In genomic region chr9:109113892-109114609, GRCh38 we compare ENCODE assay signal across 13 cellular contexts. TPM values are rescaled to one million over a fixed set of nuclear protein-coding genes. Genes with fewer than 3 reads are reported as not detected.
A peak's percentile ranks its signal among the peaks of the same experiment; 100 is the strongest.
DNase-seq lines count a peak whose midpoint lies in the region; TF ChIP-seq lines count a peak whose summit lies in the region.
"Had no signal": no experiment of that assay in that cellular context is flagged by ENCODE, and none has a peak within 500 bp of the region (broad histone marks: within the 10 kb centered on the region; RNA-seq: fewer than 3 reads in every experiment).

No MANE protein-coding gene starts in this region.

- H2AFZ ChIP-seq in trophoblast cell (ENCODE audit: insufficient read depth, low read length, poor library complexity): no peak overlapping the region

- H3K9me3 ChIP-seq in DOHH2 (ENCODE audit: control insufficient read depth, insufficient read depth, low read length) (no peaks in the 10 kb centered on the region), SK-N-MC (ENCODE audit: low read depth, low read length) (no peaks in the 10 kb centered on the region), trophoblast cell (ENCODE audit: insufficient read depth, low read depth, low read length) (no peaks in the 10 kb centered on the region), BE2C (no peaks in the 10 kb centered on the region)

- no peak overlapping the region for H2BK12ac ChIP-seq in trophoblast cell (ENCODE audit: low read length)

- H4K8ac ChIP-seq in trophoblast cell (ENCODE audit: low read depth, low read length): no peak overlapping the region

- H4K20me1 ChIP-seq in DOHH2 (ENCODE audit: control insufficient read depth, insufficient read depth, low read depth, low read length): peaks cover 46% of the 10 kb centered on the region

- H3K27ac ChIP-seq in DOHH2 (ENCODE audit: low read depth, low read length) (no peak overlapping the region), SK-N-MC (peak overlapping the region; percentile 86), trophoblast cell (ENCODE audit: low read depth, low read length) (no peak overlapping the region)

- no peaks in the 10 kb centered on the region for H3K9me2 ChIP-seq in DOHH2 (replicated peaks; ENCODE audit: control insufficient read depth, low read length)

- peaks cover 34% of the 10 kb centered on the region for H3K36me3 ChIP-seq in DOHH2 (ENCODE audit: control insufficient read depth, low read length)
- 0 out of 2 replicates have a peak, but pooled peaks cover 5% of the 10 kb centered on the region for H3K36me3 ChIP-seq in SK-N-MC (ENCODE audit: insufficient read depth, low read length)
- H3K36me3 ChIP-seq in trophoblast cell (ENCODE audit: control insufficient read depth in 1 of 2, insufficient read depth in 2 of 2, low read length in 2 of 2): no peaks in the 10 kb centered on the region
- H3K36me3 ChIP-seq in BE2C: peaks cover 7% of the 10 kb centered on the region; the same call in 1 of the 2 replicates

- no peak overlapping the region for H4K91ac ChIP-seq in trophoblast cell (ENCODE audit: low read depth, low read length)

- H3K23ac ChIP-seq in trophoblast cell (ENCODE audit: low read length): no peak overlapping the region

- WGBS in trophoblast cell (ENCODE audit: extremely low coverage, insufficient coverage, insufficient read length): no CpG with 5 or more reads among the region's 12 CpGs

- no peak overlapping the region for H3K18ac ChIP-seq in trophoblast cell (ENCODE audit: low read length)

- H3K14ac ChIP-seq in trophoblast cell (ENCODE audit: low read length): no peak overlapping the region

- peaks cover 100% of the 10 kb centered on the region for H3K79me2 ChIP-seq in DOHH2 (ENCODE audit: control insufficient read depth, low read length)
- H3K79me2 ChIP-seq in trophoblast cell (ENCODE audit: control insufficient read depth, insufficient read depth, low read length, poor library complexity): peaks cover 18% of the 10 kb centered on the region

- TF ChIP-seq CTCF in DOHH2 (IDR thresholded peaks at IDR 0.05; ENCODE audit: low read depth, low read length, poor library complexity, severe bottlenecking): no peak
- no peak for TF ChIP-seq CTCF in BE2C (IDR thresholded peaks at IDR 0.05; ENCODE audit: low read depth, low read length)

- H2BK5ac ChIP-seq in trophoblast cell (ENCODE audit: low read depth, low read length, poor library complexity): no peak overlapping the region

- H3K4ac ChIP-seq in trophoblast cell (ENCODE audit: low read depth, low read length): peak overlapping the region; percentile 84

- no peak overlapping the region for H2AK5ac ChIP-seq in trophoblast cell (ENCODE audit: low read length)

- H4K12ac ChIP-seq in trophoblast cell (ENCODE audit: low read depth, low read length): no peak overlapping the region

- H3F3A ChIP-seq in DOHH2 (ENCODE audit: control insufficient read depth, insufficient read depth): peaks cover 8% of the 10 kb centered on the region

- no peak overlapping the region for H3K4me3 ChIP-seq in DOHH2 (ENCODE audit: low read length)
- peak overlapping the region; percentile 51 for H3K4me3 ChIP-seq in SK-N-MC
- no peak overlapping the region for H3K4me3 ChIP-seq in trophoblast cell (ENCODE audit: low read depth, low read length)
- no peak overlapping the region for H3K4me3 ChIP-seq in BE2C (ENCODE audit: low read depth, low read length)
- H3K4me3 ChIP-seq: skin epidermis had no signal

- H3K79me1 ChIP-seq in trophoblast cell (ENCODE audit: low read length): peaks cover under 1% of the 10 kb centered on the region

- peak overlapping the region; percentile 15; the same call in 1 of the 2 replicates for H3K4me2 ChIP-seq in DOHH2 (ENCODE audit: low read length)
- no peak overlapping the region for H3K4me2 ChIP-seq in trophoblast cell (ENCODE audit: low read length)

- no peak overlapping the region for H2BK120ac ChIP-seq in trophoblast cell (ENCODE audit: insufficient read depth, low read length, poor library complexity)

- H3K27me3 ChIP-seq in DOHH2 (ENCODE audit: control insufficient read depth, low read length) (no peaks in the 10 kb centered on the region), trophoblast cell (ENCODE audit: insufficient read depth, low read length) (no peaks in the 10 kb centered on the region), BE2C (no peaks in the 10 kb centered on the region)

- DNase-seq in SK-N-MC (ENCODE audit: low read depth, low spot score) (no peak), fibroblast of peridontal ligament (ENCODE audit: extremely low read depth) (peak; percentile 18), trophoblast cell (no peak), retina (no peak), BE2C (no peak), NCI-H2171 treated with DMSO at 0.1 percent for 48 hours (lab: John Stamatoyannopoulos, UW) (no peak)
- no peak for DNase-seq in activated CD8-positive, alpha-beta memory T cell treated with anti-CD3 and anti-CD28 coated beads, Interleukin-2, amount 50 U/mL, for 48 hours
- DNase-seq: activated naive CD8-positive, alpha-beta T cell treated with anti-CD3 and anti-CD28 coated beads, Interleukin-2, amount 10 ng/mL, durations not matched to agents 7 days and 5 days; DMS79 treated with DMSO at 0.1 percent for 48 hours; KG1; NCI-H69 had no signal

- H3K9ac ChIP-seq in SK-N-MC (ENCODE audit: insufficient read length) (no peak overlapping the region), trophoblast cell (ENCODE audit: low read length) (no peak overlapping the region)

- H3K4me1 ChIP-seq in DOHH2 (ENCODE audit: control insufficient read depth, low read length) (peaks cover 87% of the 10 kb centered on the region), trophoblast cell (ENCODE audit: control insufficient read depth in 1 of 2, insufficient read depth in 2 of 2, low read length in 2 of 2) (peaks cover 3 to 7% of the 10 kb centered on the region in 2 experiments), BE2C (no peaks in the 10 kb centered on the region)

RNA-seq across cellular contexts. Expression of gene TMEM245, which starts 5.7 kb away (rescaled TPM):
- 48.2 and 49.2 TPM in 2 replicates for polyA plus RNA-seq in trophoblast cell (2013)
- polyA plus RNA-seq in BE2C (2012; ENCODE audit: insufficient read depth, insufficient read length, low read depth): 11.5 TPM

RNA-seq across cellular contexts. Expression of gene FRRS1L, which starts 53.0 kb away (rescaled TPM):
- 0.04 and 0.10 TPM in 2 replicates for polyA plus RNA-seq in trophoblast cell (2013)
- 0.09 TPM for polyA plus RNA-seq in BE2C (2012; ENCODE audit: insufficient read depth, insufficient read length, low read depth)
